Comparison of ENCODE assay signal across 6 cellular contexts in genomic region chr4:5368426-5368825, GRCh38.
"Had no signal": no experiment of that assay in that cellular context is flagged by ENCODE, and none has a peak within 500 bp of the region (broad histone marks: within the 10 kb centered on the region; RNA-seq: fewer than 3 reads in every experiment).

No MANE protein-coding gene starts in this region.

- H3K4me2 ChIP-seq: GM23338 had no signal

- H2AFZ ChIP-seq: GM23338 had no signal

- DNase-seq: H9, HCEC 1CT had no signal

- ATAC-seq: GM23338, HepG2, K562 had no signal

- H3K27ac ChIP-seq: HL-60 had no signal

- H3K9me3 Mint-ChIP-seq: GM23338 had no signal

- H3K27ac Mint-ChIP-seq: GM23338, H9 had no signal

- H3K4me3 Mint-ChIP-seq: GM23338, H9 had no signal

- H3K4me3 ChIP-seq: GM23338, K562 had no signal
